14 cellular contexts compared by ENCODE assay signal in genomic region chr12:59484575-59484974, GRCh38.
A peak's percentile ranks its signal among the peaks of the same experiment; 100 is the strongest.
DNase-seq lines count a peak whose midpoint lies in the region; ATAC-seq, FAIRE-seq and TF ChIP-seq lines count a peak whose summit lies in the region.
"Had no signal": no experiment of that assay in that cellular context is flagged by ENCODE, and none has a peak within 500 bp of the region (broad histone marks: within the 10 kb centered on the region; RNA-seq: fewer than 3 reads in every experiment).

No MANE protein-coding gene starts in this region.

- H2BK5ac ChIP-seq in H9 (ENCODE audit: insufficient read length, low read length) = no peak overlapping the region

- no peaks in the 10 kb centered on the region for H4K20me1 ChIP-seq in H9 (ENCODE audit: control insufficient read depth, insufficient read depth, insufficient read length)

- no peak overlapping the region for H2AFZ ChIP-seq in H9 (ENCODE audit: low read length)

- H2BK20ac ChIP-seq in H9 (ENCODE audit: low read depth, low read length, poor library complexity, severe bottlenecking) = no peak overlapping the region

- H2BK12ac ChIP-seq in H9 (ENCODE audit: insufficient read length, low read depth, low read length) = no peak overlapping the region

- no peak overlapping the region for H2BK15ac ChIP-seq in H9 (ENCODE audit: low read depth, low read length)

- H4K8ac ChIP-seq in H9 (replicated peaks; ENCODE audit: insufficient read length, low read depth, low read length) = no peak overlapping the region

- H4K91ac ChIP-seq in H9 (ENCODE audit: insufficient read length, low read depth, low read length) = no peak overlapping the region

- no peaks in the 10 kb centered on the region for H3K9me3 ChIP-seq in H9 (ENCODE audit: control insufficient read depth, low read depth, low read length)

- FAIRE-seq in GM12891 (lab: Jason Lieb, UNC) = no peak
- FAIRE-seq: H54 had no signal

- H3K23me2 ChIP-seq in H9 (ENCODE audit: insufficient read length, low read depth, low read length, poor library complexity, severe bottlenecking) = no peaks in the 10 kb centered on the region

- no peak overlapping the region for H3K4me2 ChIP-seq in H9 (ENCODE audit: insufficient read depth, insufficient read length, low read length)

- H3K14ac ChIP-seq in H9 (ENCODE audit: insufficient read depth, low read length) = no peak overlapping the region

- H3K4me3 Mint-ChIP-seq in mesothelial cell of epicardium (no peak overlapping the region), H9 (no peak overlapping the region)
- H3K4me3 Mint-ChIP-seq: stimulated activated naive CD8-positive, alpha-beta T cell treated with anti-CD3 and anti-CD28 coated beads, Interleukin-15, amount 100 ng/mL, for 72 hours had no signal

- H3K18ac ChIP-seq in H9 (ENCODE audit: insufficient read length, low read depth, low read length) = no peak overlapping the region

- H2AK5ac ChIP-seq in H9 (ENCODE audit: insufficient read length, low read length) = no peak overlapping the region

- no peaks in the 10 kb centered on the region for H3K4me1 ChIP-seq in H9 (ENCODE audit: insufficient read depth, low read length)

- TF ChIP-seq CTCF in mesothelial cell of epicardium (IDR thresholded peaks at IDR 0.05; ENCODE audit: unreplicated experiment) (no peak), H9 (conservative IDR thresholded peaks at IDR 0.05) (no peak)

- H3K27ac ChIP-seq in H9 (ENCODE audit: insufficient read length, low read depth, low read length) = no peak overlapping the region

- H3T11ph ChIP-seq in H9 (ENCODE audit: low read length) = no peak overlapping the region

- no peaks in the 10 kb centered on the region for H3K79me1 ChIP-seq in H9 (ENCODE audit: insufficient read depth, low read depth, low read length, poor library complexity, severe bottlenecking)

- H4K5ac ChIP-seq in H9 (ENCODE audit: insufficient read length, low read depth, low read length) = no peak overlapping the region

- H3K9ac ChIP-seq in H9 (ENCODE audit: extremely low read depth, insufficient read length, low read length) = no peak overlapping the region

- H3K36me3 Mint-ChIP-seq in mesothelial cell of epicardium (no peaks in the 10 kb centered on the region), H9 (ENCODE audit: insufficient read depth in 1 of 3, low read depth in 3 of 3) (peaks cover 0 to 5% (median 0%) of the 10 kb centered on the region in 3 experiments; a peak in 1 of 7 replicates)

- ATAC-seq in GM21390 (IDR thresholded peaks at IDR 0.05; ENCODE audit: unreplicated experiment) (peak; percentile 95), HG03103 (IDR thresholded peaks at IDR 0.05; ENCODE audit: low read depth, unreplicated experiment) (peak; percentile 95), GM19035 (IDR thresholded peaks at IDR 0.05; ENCODE audit: unreplicated experiment) (no peak)
- ATAC-seq: stimulated activated naive CD8-positive, alpha-beta T cell treated with anti-CD3 and anti-CD28 coated beads, Interleukin-15, amount 100 ng/mL, for 72 hours had no signal

- no peak overlapping the region for H3K56ac ChIP-seq in H9 (ENCODE audit: insufficient read length, low read depth, low read length)

- H3K27me3 Mint-ChIP-seq in mesothelial cell of epicardium (ENCODE audit: low read depth) = no peaks in the 10 kb centered on the region
- H3K27me3 Mint-ChIP-seq in H9 (ENCODE audit: low read depth) = no peaks in the 10 kb centered on the region
- H3K27me3 Mint-ChIP-seq: stimulated activated naive CD8-positive, alpha-beta T cell treated with anti-CD3 and anti-CD28 coated beads, Interleukin-15, amount 100 ng/mL, for 72 hours had no signal

- TF ChIP-seq POLR2A in GM12891 (IDR thresholded peaks at IDR 0.05; ENCODE audit: low read depth, low read length) = no peak

- H3K27me3 ChIP-seq in H9 (ENCODE audit: insufficient read depth, low read length) = no peaks in the 10 kb centered on the region

- H3K4me1 Mint-ChIP-seq in mesothelial cell of epicardium (no peaks in the 10 kb centered on the region), H9 (no peaks in the 10 kb centered on the region)
- H3K4me1 Mint-ChIP-seq: stimulated activated naive CD8-positive, alpha-beta T cell treated with anti-CD3 and anti-CD28 coated beads, Interleukin-15, amount 100 ng/mL, for 72 hours had no signal

- peaks cover 4% of the 10 kb centered on the region for H3K9me3 Mint-ChIP-seq in mesothelial cell of epicardium
- H3K9me3 Mint-ChIP-seq in H9 = peaks cover 0 to 9% of the 10 kb centered on the region in 2 experiments; a peak in 2 of 5 replicates

- no peak overlapping the region for H3K27ac Mint-ChIP-seq in mesothelial cell of epicardium
- no peak overlapping the region for H3K27ac Mint-ChIP-seq in H9

- DNase-seq in GM12891 (ENCODE audit: insufficient read length, low spot score) = no peak
- DNase-seq in NOMO-1 treated with DMSO at 0.1 percent for 48 hours (lab: John Stamatoyannopoulos, UW; ENCODE audit: unreplicated experiment) = peak; percentile 73
- DNase-seq in mesothelial cell of epicardium (ENCODE audit: low spot score in 2 of 2, unreplicated experiment in 2 of 2) = no peak
- DNase-seq in H9 = no peak
- no peak for DNase-seq in DMS153 (lab: John Stamatoyannopoulos, UW)
- DNase-seq: anterior cingulate cortex; DMS79 treated with DMSO at 0.1 percent for 48 hours; retina; RPMI8226; stimulated activated naive CD8-positive, alpha-beta T cell treated with anti-CD3 and anti-CD28 coated beads, Interleukin-15, amount 100 ng/mL, for 72 hours had no signal

- H3K4ac ChIP-seq in H9 (ENCODE audit: low read depth, low read length) = no peak overlapping the region

- H3K79me2 ChIP-seq in H9 (ENCODE audit: insufficient read depth, low read length) = no peaks in the 10 kb centered on the region

- no peak overlapping the region for H3K23ac ChIP-seq in H9 (ENCODE audit: insufficient read length, low read depth, low read length)

- no peak overlapping the region for H2BK120ac ChIP-seq in H9 (ENCODE audit: low read depth, low read length, poor library complexity, severe bottlenecking)

TF ChIP-seq in GM12891, 5 proteins besides CTCF, POLR2A, EP300 and RAD21:
- TF ChIP-seq TAF1 (IDR thresholded peaks at IDR 0.05; ENCODE audit: low read depth, low read length) (no peak), SPI1 (IDR thresholded peaks at IDR 0.05; ENCODE audit: low read depth, low read length) (peak; percentile 83), PAX5 (IDR thresholded peaks at IDR 0.05; ENCODE audit: insufficient read depth, low read length, severe bottlenecking) (no peak)
TF ChIP-seq in GM12891: peak in this region for 1.
